9 cellular contexts compared by ENCODE assay signal in the genomic region with DNA sequence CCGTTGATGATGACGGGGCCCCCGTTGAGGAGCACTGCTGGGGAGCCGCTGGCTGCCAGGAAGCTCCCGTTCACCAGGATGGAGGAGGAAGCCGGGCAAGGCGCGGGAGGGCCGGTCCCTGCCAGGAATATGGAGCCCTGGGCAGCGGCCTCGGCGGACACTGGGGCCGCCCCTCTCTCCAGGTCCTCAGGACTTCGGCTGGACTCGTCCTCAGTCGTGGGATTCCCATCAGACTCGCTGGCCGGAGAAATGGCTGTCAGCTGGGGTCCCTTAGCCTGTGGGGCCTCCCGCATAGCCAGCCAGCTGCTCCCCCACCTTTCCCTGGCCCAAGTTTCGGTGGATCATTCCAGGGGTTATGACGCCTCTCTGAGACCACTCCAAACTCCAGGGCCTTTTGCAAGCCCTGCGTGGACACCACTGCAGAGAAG. TPM values are rescaled to one million over a fixed set of nuclear protein-coding genes. Genes with fewer than 3 reads are reported as not detected.
A peak's percentile ranks its signal among the peaks of the same experiment; 100 is the strongest.
DNase-seq lines count a peak whose midpoint lies in the region; ATAC-seq, FAIRE-seq and TF ChIP-seq lines count a peak whose summit lies in the region.
"Had no signal": no experiment of that assay in that cellular context is flagged by ENCODE, and none has a peak within 500 bp of the region (broad histone marks: within the 10 kb centered on the region; RNA-seq: fewer than 3 reads in every experiment).

No MANE protein-coding gene starts in this region.

- dilution Hi-C loops in endothelial cell of umbilical vein (cut with MboI; ENCODE audit: extremely low pct_ligation_motif_present, low sequenced_read_pairs): no loop called here

- H4K20me1 ChIP-seq in endothelial cell of umbilical vein (replicated peaks; ENCODE audit: control insufficient read depth, extremely low read depth, insufficient read depth, low read length): no peaks in the 10 kb centered on the region

- POLR2A ChIA-PET in endothelial cell of umbilical vein (lab: Charles Lee): interaction anchor here (1.4 kb wide), 1 partner anchor 75 kb away, joined by 4 read pairs; a partner anchor contains a TSS

- peak overlapping the region; percentile 40 for H3K27ac ChIP-seq in endothelial cell of umbilical vein (ENCODE audit: insufficient read depth, low read depth, low read length)

- no peak for FAIRE-seq in endothelial cell of umbilical vein (lab: Jason Lieb, UNC)

- H3K27me3 Mint-ChIP-seq in activated naive CD4-positive, alpha-beta T cell treated with anti-CD3 and anti-CD28 coated beads, Interleukin-2, amount 10 ng/mL, durations not matched to agents 7 days and 5 days: peaks cover 91% of the 10 kb centered on the region

- H3K9me1 ChIP-seq in endothelial cell of umbilical vein (replicated peaks; ENCODE audit: control insufficient read depth, extremely low read depth, insufficient read depth, low read length): no peaks in the 10 kb centered on the region

- CTCF ChIA-PET in activated naive CD4-positive, alpha-beta T cell treated with anti-CD3 and anti-CD28 coated beads, Interleukin-2, amount 10 ng/mL, durations not matched to agents 7 days and 5 days (lab: Charles Lee): interaction anchor here (4.8 kb wide), 1 partner anchor 32 kb away, joined by 92 read pairs; no protein-coding TSS in a partner anchor
- CTCF ChIA-PET in endothelial cell of umbilical vein (lab: Charles Lee): interaction anchor here (1.0 to 6.7 kb wide), 7 partner anchors 9 to 74 kb away, joined by 4 to 125 read pairs (median 10); a partner anchor contains a TSS

- H3K9ac ChIP-seq in endothelial cell of umbilical vein (replicated peaks; ENCODE audit: extremely low read depth, insufficient read depth, low read length) (peak overlapping the region; percentile 65), mucosa of stomach (ENCODE audit: low read length) (peak overlapping the region; percentile 68)

- no peak for DNase-seq in activated naive CD4-positive, alpha-beta T cell treated with anti-CD3 and anti-CD28 coated beads, Interleukin-2, amount 10 ng/mL, durations not matched to agents 7 days and 5 days
- no peak for DNase-seq in activated naive CD4-positive, alpha-beta T cell treated with Interleukin-2 at 50 U/mL for 16 hours
- DNase-seq in endothelial cell of umbilical vein (ENCODE audit: low read depth, low spot score) (no peak), kidney glomerular epithelial cell (lab: John Stamatoyannopoulos, UW) (no peak), cerebellar nuclear complex (lab: John Stamatoyannopoulos, UW) (no peak)

- peak overlapping the region; percentile 23 for H3K4me3 Mint-ChIP-seq in activated naive CD4-positive, alpha-beta T cell treated with anti-CD3 and anti-CD28 coated beads, Interleukin-2, amount 10 ng/mL, durations not matched to agents 7 days and 5 days

- no peak for TF ChIP-seq POLR2A in endothelial cell of umbilical vein (IDR thresholded peaks at IDR 0.05; ENCODE audit: low read depth, low read length)

- H3K4me3 ChIP-seq in endothelial cell of umbilical vein (replicated peaks in 1 of 3; ENCODE audit: insufficient read depth in 1 of 3, low read depth in 1 of 3, low read length in 3 of 3) (peak overlapping the region; percentile 61 to 92 (median 82)), mucosa of stomach (ENCODE audit: low read length) (no peak overlapping the region)

- peaks cover 23% of the 10 kb centered on the region for H3K4me1 Mint-ChIP-seq in activated naive CD4-positive, alpha-beta T cell treated with anti-CD3 and anti-CD28 coated beads, Interleukin-2, amount 10 ng/mL, durations not matched to agents 7 days and 5 days

- H3K36me3 Mint-ChIP-seq in activated naive CD4-positive, alpha-beta T cell treated with anti-CD3 and anti-CD28 coated beads, Interleukin-2, amount 10 ng/mL, durations not matched to agents 7 days and 5 days: no peaks in the 10 kb centered on the region

- H3K4me1 ChIP-seq in endothelial cell of umbilical vein (ENCODE audit: control insufficient read depth, extremely low read depth, insufficient read depth, low read length) (peaks cover 14% of the 10 kb centered on the region), mucosa of stomach (ENCODE audit: control insufficient read depth, insufficient read depth, low read length) (peaks cover 32% of the 10 kb centered on the region)

- intact Hi-C loops in endothelial cell of umbilical vein (cut with micrococcal nuclease): loop anchor here (1.0 kb wide), 1 partner anchor 74 kb away; no protein-coding TSS in a partner anchor

- H3K9me3 ChIP-seq in endothelial cell of umbilical vein (replicated peaks; ENCODE audit: control insufficient read depth, insufficient read depth, low read length) (no peaks in the 10 kb centered on the region), mucosa of stomach (ENCODE audit: control insufficient read depth, low read length) (no peaks in the 10 kb centered on the region)

- no peak overlapping the region for H3K27ac Mint-ChIP-seq in activated naive CD4-positive, alpha-beta T cell treated with anti-CD3 and anti-CD28 coated beads, Interleukin-2, amount 10 ng/mL, durations not matched to agents 7 days and 5 days

- peaks cover 0 to 3% of the 10 kb centered on the region in 2 experiments for H3K36me3 ChIP-seq in endothelial cell of umbilical vein (ENCODE audit: control insufficient read depth in 2 of 2, extremely low read depth in 1 of 2, insufficient read depth in 2 of 2, low read length in 2 of 2)
- H3K36me3 ChIP-seq in mucosa of stomach (ENCODE audit: control insufficient read depth, insufficient read depth, low read length): no peaks in the 10 kb centered on the region

- H2AFZ ChIP-seq in endothelial cell of umbilical vein (ENCODE audit: low read depth, low read length): peak overlapping the region; percentile 59

- H3K9me3 Mint-ChIP-seq in activated naive CD4-positive, alpha-beta T cell treated with anti-CD3 and anti-CD28 coated beads, Interleukin-2, amount 10 ng/mL, durations not matched to agents 7 days and 5 days: no peaks in the 10 kb centered on the region

- TF ChIP-seq CTCF in endothelial cell of umbilical vein (IDR thresholded peaks at IDR 0.05; ENCODE audit: extremely low read depth in 1 of 2, insufficient read depth in 1 of 2, low read depth in 1 of 2, low read length in 2 of 2): no peak

- ATAC-seq in HG03521 (IDR thresholded peaks at IDR 0.05; ENCODE audit: unreplicated experiment) (no peak), HG03135 (IDR thresholded peaks at IDR 0.05; ENCODE audit: unreplicated experiment) (no peak)

- H3K4me2 ChIP-seq in endothelial cell of umbilical vein (ENCODE audit: insufficient read depth, low read length): peak overlapping the region; percentile 66

- H3K27me3 ChIP-seq in endothelial cell of umbilical vein (ENCODE audit: control insufficient read depth in 2 of 2, insufficient read depth in 2 of 2, low read length in 2 of 2) (no peaks in the 10 kb centered on the region), mucosa of stomach (ENCODE audit: control insufficient read depth, insufficient read depth, low read length) (peaks cover 23% of the 10 kb centered on the region)

- H3K79me2 ChIP-seq in endothelial cell of umbilical vein (ENCODE audit: control insufficient read depth, insufficient read depth, low read length): peaks cover 2% of the 10 kb centered on the region

- BruUV-seq in endothelial cell of umbilical vein (replicated peaks; lab: Mats Ljungman, UMichigan): no TSS peak

RNA-seq across cellular contexts. Expression of a gene that starts 2.1 kb away (rescaled TPM):
- total RNA-seq in endothelial cell of umbilical vein: 15.2 and 16.7 TPM in 2 replicates
- polyA plus RNA-seq in endothelial cell of umbilical vein: 13.1 and 15.3 TPM in 2 replicates
- polyA plus RNA-seq in endothelial cell of umbilical vein (2011; cell fraction: cytosol; rRNA removed): 7.2 and 10.7 TPM in 2 replicates
- 13.6 and 19.0 TPM in 2 replicates for polyA plus RNA-seq in endothelial cell of umbilical vein (2011; cell fraction: nucleus; rRNA removed)
- 3.9 and 7.4 TPM in 2 replicates for polyA plus RNA-seq in endothelial cell of umbilical vein (2012)
- polyA minus RNA-seq in endothelial cell of umbilical vein: 3.8 TPM in 2 replicates
- 11.5 TPM for polyA minus RNA-seq in endothelial cell of umbilical vein (2011; cell fraction: cytosol; rRNA and poly(A)+ RNA removed)
- polyA minus RNA-seq in endothelial cell of umbilical vein (2011; cell fraction: nucleus; rRNA and poly(A)+ RNA removed): 3.2 and 8.1 TPM in 2 replicates

RNA-seq across cellular contexts. Expression of a gene that starts 15.4 kb away (rescaled TPM):
- total RNA-seq in endothelial cell of umbilical vein: 70.4 and 73.3 TPM in 2 replicates
- 36.6 and 45.2 TPM in 2 replicates for polyA plus RNA-seq in endothelial cell of umbilical vein
- 10.7 and 14.2 TPM in 2 replicates for polyA plus RNA-seq in endothelial cell of umbilical vein (2011; cell fraction: cytosol; rRNA removed)
- polyA plus RNA-seq in endothelial cell of umbilical vein (2011; cell fraction: nucleus; rRNA removed): 317 and 347 TPM in 2 replicates
- 25.6 and 34.3 TPM in 2 replicates for polyA plus RNA-seq in endothelial cell of umbilical vein (2012)
- polyA minus RNA-seq in endothelial cell of umbilical vein: 21.2 and 24.7 TPM in 2 replicates
- 11.9 TPM for polyA minus RNA-seq in endothelial cell of umbilical vein (2011; cell fraction: cytosol; rRNA and poly(A)+ RNA removed)
- 37.9 and 61.8 TPM in 2 replicates for polyA minus RNA-seq in endothelial cell of umbilical vein (2011; cell fraction: nucleus; rRNA and poly(A)+ RNA removed)

RNA-seq across cellular contexts. Expression of a gene that starts 25.7 kb away (rescaled TPM):
- 81.1 and 81.6 TPM in 2 replicates for total RNA-seq in endothelial cell of umbilical vein
- polyA plus RNA-seq in endothelial cell of umbilical vein: 36.9 and 45.5 TPM in 2 replicates
- polyA plus RNA-seq in endothelial cell of umbilical vein (2011; cell fraction: cytosol; rRNA removed): 15.9 and 21.2 TPM in 2 replicates
- 153 and 171 TPM in 2 replicates for polyA plus RNA-seq in endothelial cell of umbilical vein (2011; cell fraction: nucleus; rRNA removed)
- 30.8 and 40.4 TPM in 2 replicates for polyA plus RNA-seq in endothelial cell of umbilical vein (2012)
- 45.7 and 47.2 TPM in 2 replicates for polyA minus RNA-seq in endothelial cell of umbilical vein
- polyA minus RNA-seq in endothelial cell of umbilical vein (2011; cell fraction: cytosol; rRNA and poly(A)+ RNA removed): 17.7 TPM
- 65.0 and 102 TPM in 2 replicates for polyA minus RNA-seq in endothelial cell of umbilical vein (2011; cell fraction: nucleus; rRNA and poly(A)+ RNA removed)

RNA-seq across cellular contexts. Expression of a gene that starts 33.7 kb away (rescaled TPM):
- total RNA-seq in endothelial cell of umbilical vein: not detected in 2 replicates
- not detected in 2 replicates for polyA plus RNA-seq in endothelial cell of umbilical vein
- polyA plus RNA-seq in endothelial cell of umbilical vein (2011; cell fraction: cytosol; rRNA removed): not detected in 2 replicates
- not detected in 2 replicates for polyA plus RNA-seq in endothelial cell of umbilical vein (2011; cell fraction: nucleus; rRNA removed)
- not detected in 2 replicates for polyA plus RNA-seq in endothelial cell of umbilical vein (2012)
- not detected in 2 replicates for polyA minus RNA-seq in endothelial cell of umbilical vein
- not detected for polyA minus RNA-seq in endothelial cell of umbilical vein (2011; cell fraction: cytosol; rRNA and poly(A)+ RNA removed)
- polyA minus RNA-seq in endothelial cell of umbilical vein (2011; cell fraction: nucleus; rRNA and poly(A)+ RNA removed): not detected in 2 replicates
- total RNA-seq: T-helper 1 cell treated with Interleukin-12 subunit alpha and Interleukin-12 subunit beta and Interleukin-4 antibody, amounts not matched to agents 30 ng/mL and 1 ng/mL, for 36 hours had no signal

RNA-seq across cellular contexts. Expression of a gene that starts 36.2 kb away (rescaled TPM):
- total RNA-seq in endothelial cell of umbilical vein: 18.3 and 21.2 TPM in 2 replicates
- polyA plus RNA-seq in endothelial cell of umbilical vein: 7.7 and 7.8 TPM in 2 replicates
- 2.8 and 4.9 TPM in 2 replicates for polyA plus RNA-seq in endothelial cell of umbilical vein (2011; cell fraction: cytosol; rRNA removed)
- polyA plus RNA-seq in endothelial cell of umbilical vein (2011; cell fraction: nucleus; rRNA removed): 16.6 and 19.7 TPM in 2 replicates
- 5.8 and 6.7 TPM in 2 replicates for polyA plus RNA-seq in endothelial cell of umbilical vein (2012)
- 3.1 and 6.1 TPM in 2 replicates for polyA minus RNA-seq in endothelial cell of umbilical vein
- polyA minus RNA-seq in endothelial cell of umbilical vein (2011; cell fraction: cytosol; rRNA and poly(A)+ RNA removed): 9.2 TPM
- 8.7 and 11.6 TPM in 2 replicates for polyA minus RNA-seq in endothelial cell of umbilical vein (2011; cell fraction: nucleus; rRNA and poly(A)+ RNA removed)
